ENCODE assay signal across 32 cellular contexts in the genomic region with DNA sequence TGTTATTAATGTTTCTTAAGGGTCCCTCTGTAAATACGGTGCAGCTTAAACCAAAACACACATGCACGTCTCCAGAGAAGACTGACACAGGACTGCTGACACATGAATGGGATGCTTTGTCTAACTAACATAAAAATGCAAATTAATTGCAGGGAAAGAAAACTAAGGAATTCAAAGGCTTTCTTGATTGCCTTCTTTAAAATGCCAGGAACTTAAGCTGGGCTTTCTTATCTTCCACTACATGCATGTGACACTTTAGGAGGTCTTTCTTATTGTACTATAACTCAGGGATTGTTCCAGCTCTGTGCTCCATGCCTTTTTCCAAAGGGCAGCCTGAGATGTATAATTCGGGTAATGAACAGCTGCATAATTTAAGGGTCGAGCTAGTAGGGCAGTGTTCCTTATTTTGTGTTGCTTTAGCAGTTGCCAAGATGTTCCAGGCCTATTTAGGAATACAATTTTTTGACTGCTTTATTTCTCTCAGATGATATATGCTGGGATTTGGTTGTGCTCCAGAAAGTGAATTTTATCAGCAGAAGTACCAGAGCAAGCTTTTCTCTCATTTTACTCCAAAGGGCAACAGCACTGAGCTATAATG.
DNase-seq lines count a peak whose midpoint lies in the region; ATAC-seq and TF ChIP-seq lines count a peak whose summit lies in the region.
"Had no signal": no experiment of that assay in that cellular context is flagged by ENCODE, and none has a peak within 500 bp of the region (broad histone marks: within the 10 kb centered on the region; RNA-seq: fewer than 3 reads in every experiment).

No MANE protein-coding gene starts in this region.

- in situ Hi-C loops in SK-MEL-5 (cut with HindIII; ENCODE audit: low pct_unique_long_range_greater_than_20kb, low sequenced_read_pairs) = no loop called here

- no peak overlapping the region for H3K9ac ChIP-seq in neural progenitor cell
- H3K9ac ChIP-seq: BLaER1 treated with 17β-estradiol and CSF1 and Interleukin-3, amounts not matched to agents 10 nM and 100 nM had no signal

- H3K9me3 ChIP-seq in neural progenitor cell (ENCODE audit: low read depth) (no peaks in the 10 kb centered on the region), right cardiac atrium (ENCODE audit: control insufficient read depth, low read length) (no peaks in the 10 kb centered on the region), esophagus squamous epithelium (no peaks in the 10 kb centered on the region)
- H3K9me3 ChIP-seq: BLaER1 treated with 17β-estradiol and CSF1 and Interleukin-3, amounts not matched to agents 10 nM and 100 nM; left ventricle myocardium inferior; ovary; stomach; tibial nerve had no signal

- peak overlapping the region; percentile 10 for H3K4me2 ChIP-seq in neural progenitor cell
- H3K4me2 ChIP-seq: BLaER1 treated with 17β-estradiol and CSF1 and Interleukin-3, amounts not matched to agents 10 nM and 100 nM had no signal

- ATAC-seq in right cardiac atrium (no peak), Right ventricle myocardium superior (ENCODE audit: poor library complexity) (no peak)
- ATAC-seq: naive thymus-derived CD4-positive, alpha-beta T cell; PC-3; sciatic nerve had no signal

- H3K4me3 ChIP-seq in neural progenitor cell (no peak overlapping the region), right cardiac atrium (ENCODE audit: low read length) (no peak overlapping the region), esophagus squamous epithelium (no peak overlapping the region)
- H3K4me3 ChIP-seq: BLaER1 treated with 17β-estradiol and CSF1 and Interleukin-3, amounts not matched to agents 10 nM and 100 nM; left ventricle myocardium inferior; ovary; stomach; tibial nerve had no signal

- peak overlapping the region; percentile 68 for H3K27ac Mint-ChIP-seq in neural progenitor cell
- H3K27ac Mint-ChIP-seq: activated naive CD4-positive, alpha-beta T cell treated with anti-CD3 and anti-CD28 coated beads, Interleukin-2, amount 50 U/mL, for 24 hours; naive thymus-derived CD4-positive, alpha-beta T cell had no signal

- H3K36me3 Mint-ChIP-seq in neural progenitor cell = no peaks in the 10 kb centered on the region
- H3K36me3 Mint-ChIP-seq: activated naive CD4-positive, alpha-beta T cell treated with anti-CD3 and anti-CD28 coated beads, Interleukin-2, amount 50 U/mL, for 24 hours; naive thymus-derived CD4-positive, alpha-beta T cell had no signal

- H3K4me1 Mint-ChIP-seq in neural progenitor cell = peaks cover 45% of the 10 kb centered on the region
- H3K4me1 Mint-ChIP-seq: activated naive CD4-positive, alpha-beta T cell treated with anti-CD3 and anti-CD28 coated beads, Interleukin-2, amount 50 U/mL, for 24 hours; naive thymus-derived CD4-positive, alpha-beta T cell had no signal

- H3K27me3 ChIP-seq in neural progenitor cell (no peaks in the 10 kb centered on the region), right cardiac atrium (ENCODE audit: control insufficient read depth, insufficient read depth) (no peaks in the 10 kb centered on the region), esophagus squamous epithelium (no peaks in the 10 kb centered on the region)
- H3K27me3 ChIP-seq: BLaER1 treated with 17β-estradiol and CSF1 and Interleukin-3, amounts not matched to agents 10 nM and 100 nM; ovary; stomach; tibial nerve had no signal

- DNase-seq in SK-MEL-5 (ENCODE audit: low read depth, low spot score) = peak; percentile 28
- peak; percentile 72 for DNase-seq in foreskin melanocyte
- DNase-seq in neural progenitor cell (ENCODE audit: low spot score) = peak; percentile 31
- peak; percentile 61 for DNase-seq in superior temporal gyrus (ENCODE audit: extremely low spot score)
- DNase-seq in right cardiac atrium = no peak
- DNase-seq in Right ventricle myocardium superior = no peak
- DNase-seq in esophagus squamous epithelium (lab: John Stamatoyannopoulos, UW) = no peak
- DNase-seq: activated CD4-positive, alpha-beta T cell treated with anti-CD3 and anti-CD28 coated beads for 4 hours; activated CD8-positive, alpha-beta memory T cell treated with anti-CD3 and anti-CD28 coated beads for 24 hours; amniotic stem cell; DMS153; effector CD4-positive, alpha-beta T cell; glutamatergic neuron; HCEC 1CT; left ventricle myocardium inferior; naive thymus-derived CD4-positive, alpha-beta T cell; NCI-H1417 treated with DMSO at 0.1 percent for 48 hours; NCI-H2029 treated with DMSO at 0.1 percent for 48 hours; NCI-H226; NCI-H526 treated with DMSO at 0.1 percent for 48 hours; ovary; PC-3; SHP77 treated with DMSO at 0.1 percent for 48 hours; stimulated activated CD4-positive, alpha-beta T cell treated with anti-CD3 and anti-CD28 coated beads, Interleukin-12 subunit alpha, Interleukin-12 subunit beta, amount 100 ng/mL, for 4 hours; stimulated activated CD4-positive, alpha-beta T cell treated with anti-CD3 and anti-CD28 coated beads, Interleukin-2, amount 100 ng/mL, for 48 hours; stomach; T-helper 9 cell; WERI-Rb-1 had no signal

- H3K36me3 ChIP-seq in neural progenitor cell (no peaks in the 10 kb centered on the region), esophagus squamous epithelium (no peaks in the 10 kb centered on the region)
- H3K36me3 ChIP-seq: BLaER1 treated with 17β-estradiol and CSF1 and Interleukin-3, amounts not matched to agents 10 nM and 100 nM; left ventricle myocardium inferior; ovary; stomach; tibial nerve; WERI-Rb-1 had no signal

- H3K27ac ChIP-seq in neural progenitor cell = peak overlapping the region; percentile 8
- no peak overlapping the region for H3K27ac ChIP-seq in right cardiac atrium (ENCODE audit: low read length)
- no peak overlapping the region for H3K27ac ChIP-seq in esophagus squamous epithelium
- H3K27ac ChIP-seq: BLaER1 treated with 17β-estradiol and CSF1 and Interleukin-3, amounts not matched to agents 10 nM and 100 nM; left ventricle myocardium inferior; ovary; stomach; tibial nerve; WERI-Rb-1 had no signal

- H3K27me3 Mint-ChIP-seq in neural progenitor cell (ENCODE audit: insufficient read depth, low read depth) = no peaks in the 10 kb centered on the region
- H3K27me3 Mint-ChIP-seq: activated naive CD4-positive, alpha-beta T cell treated with anti-CD3 and anti-CD28 coated beads, Interleukin-2, amount 50 U/mL, for 24 hours; naive thymus-derived CD4-positive, alpha-beta T cell had no signal

- TF ChIP-seq POLR2A in esophagus squamous epithelium (IDR thresholded peaks at IDR 0.05) = no peak

- H2AFZ ChIP-seq in neural progenitor cell (replicated peaks) = no peak overlapping the region

- no peaks in the 10 kb centered on the region for H4K20me1 ChIP-seq in neural progenitor cell (ENCODE audit: low read depth)
- H4K20me1 ChIP-seq: BLaER1 treated with 17β-estradiol and CSF1 and Interleukin-3, amounts not matched to agents 10 nM and 100 nM had no signal

- peaks cover 5% of the 10 kb centered on the region for H3F3A ChIP-seq in neural progenitor cell (ENCODE audit: low read depth)

- 52% methylated on average over 4 of the region's 4 CpGs for WGBS in right cardiac atrium
- WGBS in esophagus squamous epithelium, 2 donors = 50 to 59% methylated on average over 4 of the region's 4 CpGs

- peaks cover 4% of the 10 kb centered on the region for H3K9me3 Mint-ChIP-seq in neural progenitor cell
- H3K9me3 Mint-ChIP-seq: activated naive CD4-positive, alpha-beta T cell treated with anti-CD3 and anti-CD28 coated beads, Interleukin-2, amount 50 U/mL, for 24 hours had no signal

- intact Hi-C loops in right cardiac atrium (cut with DNase I) = no loop called here
- intact Hi-C loops in Right ventricle myocardium superior (cut with DNase I) = no loop called here
- intact Hi-C loops in esophagus squamous epithelium (cut with DNase I) = no loop called here

- no peak for TF ChIP-seq CTCF in neural progenitor cell (IDR thresholded peaks at IDR 0.05)
- TF ChIP-seq CTCF in esophagus squamous epithelium (IDR thresholded peaks at IDR 0.05) = no peak

- H3K4me3 Mint-ChIP-seq in neural progenitor cell = peak overlapping the region; percentile 6
- H3K4me3 Mint-ChIP-seq: activated naive CD4-positive, alpha-beta T cell treated with anti-CD3 and anti-CD28 coated beads, Interleukin-2, amount 50 U/mL, for 24 hours; naive thymus-derived CD4-positive, alpha-beta T cell had no signal

- H3K4me1 ChIP-seq in neural progenitor cell = peaks cover 24% of the 10 kb centered on the region
- peaks cover 5% of the 10 kb centered on the region for H3K4me1 ChIP-seq in right cardiac atrium (ENCODE audit: control insufficient read depth, insufficient read depth, low read length)
- no peaks in the 10 kb centered on the region for H3K4me1 ChIP-seq in esophagus squamous epithelium
- H3K4me1 ChIP-seq: BLaER1 treated with 17β-estradiol and CSF1 and Interleukin-3, amounts not matched to agents 10 nM and 100 nM had no signal

- no peaks in the 10 kb centered on the region for H3K79me2 ChIP-seq in neural progenitor cell (ENCODE audit: low read depth)

Comparison
In these comparisons a context has a peak if more than half of its experiments do, and no peak if none do; other contexts are left out.
1. DNase-seq: peak in SK-MEL-5 (single experiment), foreskin melanocyte (single experiment), neural progenitor cell (single experiment) and superior temporal gyrus (single experiment); none in right cardiac atrium (0 of 3), Right ventricle myocardium superior (single experiment) and esophagus squamous epithelium (single experiment).